In genomic region chr17:17988427-17988945, GRCh38 we compare ENCODE assay signal across 19 cellular contexts.
"Had no signal": no experiment of that assay in that cellular context is flagged by ENCODE, and none has a peak within 500 bp of the region (broad histone marks: within the 10 kb centered on the region; RNA-seq: fewer than 3 reads in every experiment).

No MANE protein-coding gene starts in this region.

- H3K27ac ChIP-seq: colonic mucosa, foreskin keratinocyte, left ventricle myocardium inferior, parathyroid adenoma, skin epidermis, thoracic aorta had no signal

- H3K9ac ChIP-seq: parathyroid adenoma had no signal

- H3K9me3 ChIP-seq: colonic mucosa, left ventricle myocardium inferior, thoracic aorta had no signal

- H3K27me3 ChIP-seq: colonic mucosa, foreskin keratinocyte had no signal

- H3K36me3 ChIP-seq: colonic mucosa, left ventricle myocardium inferior, thoracic aorta had no signal

- DNase-seq: colonic mucosa; dermis blood vessel endothelial cell; erythroblast; foreskin keratinocyte; kidney; left cardiac atrium; left ventricle myocardium inferior; mesenchymal stem cell; midbrain; naive B cell; stimulated activated CD4-positive, alpha-beta T cell treated with anti-CD3 and anti-CD28 coated beads, Interleukin-2, amount 100 ng/mL, for 24 hours; stimulated activated CD4-positive, alpha-beta T cell treated with anti-CD3 and anti-CD28 coated beads, Interleukin-4, amount 100 ng/mL, for 4 hours; stimulated activated naive B cell treated with anti-CD40 and anti-IgM and Interleukin-4, amounts not matched to agents 10 μg/mL and 1 μg/mL and 100 μg/mL, for 72 hours; stimulated activated naive CD8-positive, alpha-beta T cell treated with anti-CD3 and anti-CD28 coated beads, Interleukin-15, amount 100 ng/mL, for 72 hours had no signal

- H3K79me2 ChIP-seq: parathyroid adenoma had no signal

- H2AFZ ChIP-seq: parathyroid adenoma had no signal

- H3K4me1 ChIP-seq: colonic mucosa, left ventricle myocardium inferior had no signal

- H3K4me3 ChIP-seq: colonic mucosa, left ventricle myocardium inferior, lung, skin epidermis, thoracic aorta had no signal

- ATAC-seq: foreskin keratinocyte; left cardiac atrium; sciatic nerve; stimulated activated naive B cell treated with anti-CD40 and anti-IgM and Interleukin-4, amounts not matched to agents 10 μg/mL and 1 μg/mL and 100 μg/mL, for 72 hours; stimulated activated naive CD8-positive, alpha-beta T cell treated with anti-CD3 and anti-CD28 coated beads, Interleukin-15, amount 100 ng/mL, for 72 hours had no signal
